Comparison of ENCODE assay signal across 8 cellular contexts in the genomic region with DNA sequence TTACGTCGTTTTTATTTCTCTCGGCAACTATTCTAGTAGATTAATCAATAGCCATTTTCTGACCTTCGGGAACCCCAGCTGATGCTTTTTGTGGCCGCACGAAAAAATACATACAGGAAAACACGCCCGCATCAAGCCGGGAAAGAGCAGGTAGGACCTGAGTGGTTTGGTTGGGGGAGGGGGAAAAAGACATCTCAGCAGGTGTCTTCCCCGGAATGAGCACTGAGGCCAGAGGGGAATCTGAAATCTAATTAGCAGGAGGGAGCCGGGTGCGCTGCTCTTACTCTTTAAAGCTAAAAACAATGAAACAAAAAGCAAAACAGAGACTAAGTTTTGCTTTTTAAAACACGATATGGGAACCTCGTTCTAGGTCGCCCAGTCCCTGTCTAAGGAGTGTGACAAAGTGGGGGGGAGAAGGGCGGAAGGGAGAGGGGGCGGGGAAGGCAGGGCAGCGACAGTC. TPM values are rescaled to one million over a fixed set of nuclear protein-coding genes. Genes with fewer than 3 reads are reported as not detected.
DNase-seq lines count a peak whose midpoint lies in the region; ATAC-seq and TF ChIP-seq lines count a peak whose summit lies in the region.

No MANE protein-coding gene starts in this region.

- peaks cover 13% of the 10 kb centered on the region for H3K9me3 ChIP-seq in CD8-positive, alpha-beta T cell (ENCODE audit: low read length)
- peaks cover 7% of the 10 kb centered on the region for H3K9me3 ChIP-seq in muscle layer of colon (ENCODE audit: low read length)

- peak overlapping the region; percentile 35 for H3K27ac Mint-ChIP-seq in CD8-positive, alpha-beta T cell

- peaks cover 72% of the 10 kb centered on the region for H3K27me3 ChIP-seq in CD8-positive, alpha-beta T cell (ENCODE audit: insufficient read depth, low read length)
- H3K27me3 ChIP-seq in muscle layer of colon (ENCODE audit: control insufficient read depth in 1 of 2, insufficient read depth in 2 of 2, low read length in 2 of 2): peaks cover 78 to 93% of the 10 kb centered on the region in 2 donors

- H3K27me3 Mint-ChIP-seq in CD8-positive, alpha-beta T cell (ENCODE audit: low read depth): peaks cover 68% of the 10 kb centered on the region

- H3K4me3 ChIP-seq in CD8-positive, alpha-beta T cell (ENCODE audit: low read depth, low read length): peak overlapping the region; percentile 54
- peak overlapping the region; percentile 10 for H3K4me3 ChIP-seq in astrocyte of the spinal cord (ENCODE audit: low read depth, low read length)
- peak overlapping the region; percentile 12 to 43 for H3K4me3 ChIP-seq in muscle layer of colon (ENCODE audit: low read depth in 1 of 2, low read length in 2 of 2)

- H3K4me1 Mint-ChIP-seq in CD8-positive, alpha-beta T cell (ENCODE audit: low read depth): peaks cover 41% of the 10 kb centered on the region

- no peaks in the 10 kb centered on the region for H3K36me3 ChIP-seq in CD8-positive, alpha-beta T cell (ENCODE audit: insufficient read depth, low read length)
- no peaks in the 10 kb centered on the region for H3K36me3 ChIP-seq in muscle layer of colon (ENCODE audit: insufficient read depth, low read length)

- H3K4me1 ChIP-seq in CD8-positive, alpha-beta T cell (ENCODE audit: insufficient read depth, low read length): peaks cover 29% of the 10 kb centered on the region
- peaks cover 5% of the 10 kb centered on the region for H3K4me1 ChIP-seq in muscle layer of colon (ENCODE audit: insufficient read depth, low read length)

- H3K9ac ChIP-seq in muscle layer of colon (ENCODE audit: low read length): no peak overlapping the region

- intact Hi-C loops in CD8-positive, alpha-beta T cell (cut with DNase I, micrococcal nuclease): loop anchor here in 1 of 2 experiments (5.0 to 10.0 kb wide), 3 partner anchors 537 to 1743 kb away; a partner anchor contains a TSS

- peak; percentile 30 for ATAC-seq in CD8-positive, alpha-beta T cell
- ATAC-seq in HG02678 (IDR thresholded peaks at IDR 0.05; ENCODE audit: unreplicated experiment): peak; percentile 42
- ATAC-seq in GM18873 (IDR thresholded peaks at IDR 0.05; ENCODE audit: low FRiP score, unreplicated experiment): no peak
- no peak for ATAC-seq in HG03135 (IDR thresholded peaks at IDR 0.05; ENCODE audit: unreplicated experiment)

- H3K36me3 Mint-ChIP-seq in CD8-positive, alpha-beta T cell: no peaks in the 10 kb centered on the region

- no peak for TF ChIP-seq CTCF in CD8-positive, alpha-beta T cell (IDR thresholded peaks at IDR 0.05)
- no peak for TF ChIP-seq CTCF in astrocyte of the spinal cord (IDR thresholded peaks at IDR 0.05; ENCODE audit: low read depth, low read length)

- H3K27ac ChIP-seq in CD8-positive, alpha-beta T cell (ENCODE audit: low read depth, low read length): no peak overlapping the region
- H3K27ac ChIP-seq in muscle layer of colon (ENCODE audit: low read depth, low read length): no peak overlapping the region

- POLR2A ChIA-PET in CD8-positive, alpha-beta T cell (lab: Charles Lee): interaction anchor here (0.6 kb wide), 1 partner anchor 1065 kb away, joined by 3 read pairs; no protein-coding TSS in a partner anchor

- CTCF ChIA-PET in CD8-positive, alpha-beta T cell (lab: Charles Lee): no interaction called here

- peaks cover 10% of the 10 kb centered on the region for H3K9me3 Mint-ChIP-seq in CD8-positive, alpha-beta T cell

- peak overlapping the region; percentile 68 for H3K4me3 Mint-ChIP-seq in CD8-positive, alpha-beta T cell

- no peak for DNase-seq in CD8-positive, alpha-beta T cell
- DNase-seq in astrocyte of the spinal cord (ENCODE audit: low read depth, low spot score) (no peak), HK-2 (ENCODE audit: unreplicated experiment) (no peak), DMS 273 (lab: John Stamatoyannopoulos, UW; ENCODE audit: unreplicated experiment) (no peak)

- in situ Hi-C loops in astrocyte of the spinal cord (cut with HindIII; ENCODE audit: low sequenced_read_pairs): no loop called here

RNA-seq across cellular contexts. Expression of a gene that starts 0.5 kb away (rescaled TPM):
- not detected for total RNA-seq in CD8-positive, alpha-beta T cell

RNA-seq across cellular contexts. Expression of a gene that starts 45.6 kb away (rescaled TPM):
- 10 to 100 TPM in 1 of 2 experiments, 1 to 10 TPM in 1; 10.0 to 10.3 TPM for total RNA-seq in CD8-positive, alpha-beta T cell

Comparison
In these comparisons a context has a peak if more than half of its experiments do, and no peak if none do; other contexts are left out.
1. ATAC-seq: peak in CD8-positive, alpha-beta T cell (single experiment) and HG02678 (single experiment); none in GM18873 (single experiment) and HG03135 (single experiment).
2. Peak in every context shown above with its lines, with median percentiles within 50 percentile points of each other: H3K4me3 ChIP-seq.